In the genomic region with DNA sequence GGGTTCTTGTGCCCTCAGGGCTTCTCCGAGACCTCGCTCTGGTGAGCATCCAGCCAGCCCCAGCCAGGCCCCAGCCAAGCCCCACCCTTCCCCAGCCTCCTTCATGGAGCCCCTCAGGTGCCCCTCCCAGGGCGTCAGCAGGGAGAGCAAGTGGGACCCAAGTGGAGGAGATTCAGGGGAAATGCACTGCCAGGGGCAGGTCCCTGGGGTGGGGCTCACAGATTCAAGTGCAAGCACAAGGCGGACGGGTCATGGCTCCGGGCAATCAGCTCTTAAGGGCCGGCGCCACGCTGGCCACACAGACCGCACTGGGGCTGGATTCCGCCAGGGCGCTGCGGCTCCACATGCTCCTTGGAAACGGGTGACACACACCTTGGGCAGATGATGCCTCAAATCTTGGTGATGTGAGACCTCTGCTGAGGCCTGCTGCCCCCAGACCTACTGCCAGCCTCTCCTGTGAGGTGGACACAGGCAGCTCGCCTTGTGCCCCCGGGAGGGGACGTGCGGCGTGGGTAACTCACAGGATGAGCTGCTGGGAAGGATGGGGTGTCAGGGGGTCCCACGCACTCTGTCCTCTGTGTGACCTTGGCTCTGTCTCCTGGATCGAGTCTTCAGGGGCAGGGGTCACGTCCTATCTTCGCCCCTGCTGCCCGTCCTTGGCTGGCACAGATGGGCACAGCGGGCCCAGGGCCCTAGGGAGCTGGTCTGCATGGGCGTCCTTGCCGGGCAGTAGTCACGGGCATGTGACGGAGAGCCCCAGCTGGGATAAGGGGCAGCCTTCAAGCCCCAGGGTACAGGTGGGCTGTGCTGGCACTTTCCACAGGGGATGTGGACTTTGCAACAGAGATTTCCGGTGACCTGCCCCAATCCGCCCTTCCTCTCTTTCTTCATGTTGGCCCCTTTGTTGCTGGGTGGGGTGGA, we compare ENCODE assay signal across 28 cellular contexts. TPM values are rescaled to one million over a fixed set of nuclear protein-coding genes. Genes with fewer than 3 reads are reported as not detected.
A peak's percentile ranks its signal among the peaks of the same experiment; 100 is the strongest.
DNase-seq lines count a peak whose midpoint lies in the region; ATAC-seq and TF ChIP-seq lines count a peak whose summit lies in the region.
"Had no signal": no experiment of that assay in that cellular context is flagged by ENCODE, and none has a peak within 500 bp of the region (broad histone marks: within the 10 kb centered on the region; RNA-seq: fewer than 3 reads in every experiment).

No MANE protein-coding gene starts in this region.

- H3K23ac ChIP-seq in neuronal stem cell (ENCODE audit: low read depth, low read length, poor library complexity), result peak overlapping the region; percentile 74

- no peaks in the 10 kb centered on the region for H3K9me3 ChIP-seq in BLaER1
- no peaks in the 10 kb centered on the region for H3K9me3 ChIP-seq in neuronal stem cell (replicated peaks in 1 of 2; ENCODE audit: control insufficient read depth in 2 of 2, insufficient read depth in 1 of 2, low read depth in 1 of 2, low read length in 2 of 2)
- H3K9me3 ChIP-seq in OCI-LY7 (ENCODE audit: low read length), result no peaks in the 10 kb centered on the region
- H3K9me3 ChIP-seq: gastroesophageal sphincter, SJCRH30, tibial nerve had no signal

- no peak overlapping the region for H3K4me3 Mint-ChIP-seq in endothelial cell (ENCODE audit: unreplicated experiment)
- H3K4me3 Mint-ChIP-seq: activated CD4-positive, alpha-beta T cell treated with anti-CD3 and anti-CD28 coated beads, Interleukin-2, amount 10 ng/mL, durations not matched to agents 7 days and 5 days; B cell; brain; GM23338 had no signal

- H3K9me2 ChIP-seq in OCI-LY7 (ENCODE audit: insufficient read depth, low read length), result no peaks in the 10 kb centered on the region

- H4K20me1 ChIP-seq in BLaER1 (no peaks in the 10 kb centered on the region), OCI-LY7 (ENCODE audit: insufficient read depth, low read length) (no peaks in the 10 kb centered on the region)

- H2AFZ ChIP-seq in neuronal stem cell (ENCODE audit: low read length) (no peak overlapping the region), OCI-LY7 (ENCODE audit: low read length) (no peak overlapping the region)
- H2AFZ ChIP-seq: GM23338 had no signal

- no peaks in the 10 kb centered on the region for H3K79me1 ChIP-seq in neuronal stem cell (ENCODE audit: low read depth, low read length)

- no peak overlapping the region for H3K27ac Mint-ChIP-seq in endothelial cell (ENCODE audit: unreplicated experiment)
- H3K27ac Mint-ChIP-seq: activated CD4-positive, alpha-beta T cell treated with anti-CD3 and anti-CD28 coated beads, Interleukin-2, amount 10 ng/mL, durations not matched to agents 7 days and 5 days; B cell; GM23338 had no signal

- H3K4ac ChIP-seq in neuronal stem cell (ENCODE audit: low read length), result no peak overlapping the region

- peak overlapping the region; percentile 64 for H2BK12ac ChIP-seq in neuronal stem cell (ENCODE audit: low read length)

- H3K9me3 Mint-ChIP-seq in endothelial cell (ENCODE audit: unreplicated experiment), result no peaks in the 10 kb centered on the region
- H3K9me3 Mint-ChIP-seq: activated CD4-positive, alpha-beta T cell treated with anti-CD3 and anti-CD28 coated beads, Interleukin-2, amount 10 ng/mL, durations not matched to agents 7 days and 5 days; brain; GM23338 had no signal

- H3K27me3 ChIP-seq in BLaER1, result no peaks in the 10 kb centered on the region
- H3K27me3 ChIP-seq in neuronal stem cell (ENCODE audit: control insufficient read depth in 3 of 3, insufficient read depth in 3 of 3, low read depth in 1 of 3, low read length in 3 of 3), result no peaks in the 10 kb centered on the region
- H3K27me3 ChIP-seq: gastroesophageal sphincter, SJCRH30, tibial nerve had no signal

- peaks cover 3% of the 10 kb centered on the region for H3K36me3 Mint-ChIP-seq in endothelial cell (ENCODE audit: low read depth, unreplicated experiment)
- H3K36me3 Mint-ChIP-seq: brain had no signal

- no peak overlapping the region for H4K8ac ChIP-seq in neuronal stem cell (ENCODE audit: low read depth, low read length)

- H3K27ac ChIP-seq in BLaER1 (peak overlapping the region; percentile 70; the same call in 1 of the 2 replicates), neuronal stem cell (replicated peaks; ENCODE audit: low read length) (no peak overlapping the region), OCI-LY7 (ENCODE audit: low read depth, low read length, poor library complexity, severe bottlenecking) (no peak overlapping the region)
- H3K27ac ChIP-seq: gastroesophageal sphincter, SJCRH30, tibial nerve, WERI-Rb-1 had no signal

- peak overlapping the region; percentile 68; the same call in 1 of the 2 replicates for H3K9ac ChIP-seq in BLaER1
- peak overlapping the region; percentile 74 for H3K9ac ChIP-seq in neuronal stem cell (ENCODE audit: low read depth, low read length, poor library complexity)

- DNase-seq in GM13977 (ENCODE audit: low spot score) (peak; percentile 23), endothelial cell (ENCODE audit: low spot score) (peak; percentile 2), neuronal stem cell (ENCODE audit: low spot score) (no peak), OCI-LY7 (ENCODE audit: low spot score) (no peak)
- no peak for DNase-seq in effector CD4-positive, alpha-beta T cell
- DNase-seq: ACHN; activated CD4-positive, alpha-beta T cell treated with anti-CD3 and anti-CD28 coated beads, Interleukin-2, amount 10 ng/mL, durations not matched to agents 7 days and 5 days; activated gamma-delta T cell treated with Interleukin-2 at 50 U/mL for 16 hours; cerebellar nuclear complex; hippocampal formation; KBM-7; NCI-H1092 treated with DMSO at 0.1 percent for 48 hours; NCI-H1694 treated with DMSO at 0.1 percent for 48 hours; NCI-H446 treated with DMSO at 0.1 percent for 48 hours; NCI-H774; SJCRH30; stimulated activated CD4-positive, alpha-beta T cell treated with anti-CD3 and anti-CD28 coated beads, Interleukin-4, amount 100 ng/mL, for 4 hours; T1000; WERI-Rb-1 had no signal

- H3K4me1 ChIP-seq in BLaER1 (peaks cover 64% of the 10 kb centered on the region), neuronal stem cell (ENCODE audit: control insufficient read depth in 2 of 2, insufficient read depth in 1 of 2, low read depth in 1 of 2, low read length in 2 of 2) (peaks cover 10 to 37% of the 10 kb centered on the region in 2 donors), OCI-LY7 (ENCODE audit: insufficient read depth, low read length, poor library complexity, severe bottlenecking) (no peaks in the 10 kb centered on the region)
- H3K4me1 ChIP-seq: gastroesophageal sphincter, SJCRH30 had no signal

- TF ChIP-seq CTCF in GM13977 (IDR thresholded peaks at IDR 0.05; ENCODE audit: extremely low read depth, insufficient read depth, missing control alignments) (no peak), endothelial cell (IDR thresholded peaks at IDR 0.05; ENCODE audit: unreplicated experiment) (no peak), OCI-LY7 (conservative IDR thresholded peaks at IDR 0.05; ENCODE audit: low read length) (no peak)

- ATAC-seq in GM18873 (IDR thresholded peaks at IDR 0.05; ENCODE audit: low FRiP score, unreplicated experiment), result no peak
- ATAC-seq in GM21526 (IDR thresholded peaks at IDR 0.05; ENCODE audit: low FRiP score, unreplicated experiment), result no peak
- ATAC-seq: gastroesophageal sphincter, GM23338 had no signal

- no peak overlapping the region for H4K91ac ChIP-seq in neuronal stem cell (ENCODE audit: low read depth, low read length, poor library complexity)

- no peak overlapping the region for H2AK5ac ChIP-seq in neuronal stem cell (ENCODE audit: low read depth, low read length)

- H3K4me3 ChIP-seq in BLaER1 (no peak overlapping the region), neuronal stem cell (ENCODE audit: low read length in 2 of 2) (no peak overlapping the region), OCI-LY7 (ENCODE audit: low read depth, low read length, poor library complexity, severe bottlenecking) (no peak overlapping the region)
- H3K4me3 ChIP-seq: gastroesophageal sphincter, GM23338, SJCRH30, tibial nerve had no signal

- H3K79me2 ChIP-seq in OCI-LY7 (ENCODE audit: insufficient read depth, low read depth, low read length), result no peaks in the 10 kb centered on the region

- H3K14ac ChIP-seq in neuronal stem cell (ENCODE audit: low read length), result no peak overlapping the region

- H2BK5ac ChIP-seq in neuronal stem cell (ENCODE audit: low read length), result peak overlapping the region; percentile 55

- no peak overlapping the region for H2BK120ac ChIP-seq in neuronal stem cell (ENCODE audit: low read depth, low read length)

- intact Hi-C loops in OCI-LY7 (cut with micrococcal nuclease; ENCODE audit: unreplicated experiment), result no loop called here

- in situ Hi-C loops in GM13977 (cut with MboI; ENCODE audit: low pct_unique_long_range_greater_than_20kb, low sequenced_read_pairs, unreplicated experiment), result no loop called here

- H3K4me2 ChIP-seq in BLaER1 (peak overlapping the region; percentile 68), neuronal stem cell (ENCODE audit: insufficient read depth, low read length, poor library complexity, severe bottlenecking) (no peak overlapping the region), OCI-LY7 (ENCODE audit: low read length) (no peak overlapping the region)
- H3K4me2 ChIP-seq: GM23338 had no signal

- no peak overlapping the region for H2BK15ac ChIP-seq in neuronal stem cell (ENCODE audit: low read length)

- no peaks in the 10 kb centered on the region for H3K27me3 Mint-ChIP-seq in endothelial cell (ENCODE audit: unreplicated experiment)
- H3K27me3 Mint-ChIP-seq: activated CD4-positive, alpha-beta T cell treated with anti-CD3 and anti-CD28 coated beads, Interleukin-2, amount 10 ng/mL, durations not matched to agents 7 days and 5 days; B cell had no signal

- no peaks in the 10 kb centered on the region for H3K36me3 ChIP-seq in BLaER1
- H3K36me3 ChIP-seq in neuronal stem cell (replicated peaks in 1 of 2; ENCODE audit: control insufficient read depth in 2 of 2, insufficient read depth in 2 of 2, low read length in 2 of 2), result no peaks in the 10 kb centered on the region
- H3K36me3 ChIP-seq in OCI-LY7 (ENCODE audit: insufficient read depth, low read length), result no peaks in the 10 kb centered on the region
- H3K36me3 ChIP-seq: gastroesophageal sphincter, SJCRH30, tibial nerve, WERI-Rb-1 had no signal

- peak overlapping the region; percentile 49 for H3K18ac ChIP-seq in neuronal stem cell (ENCODE audit: low read length)

- CTCF ChIA-PET in OCI-LY7 (lab: Charles Lee; ENCODE audit: unreplicated experiment), result no interaction called here

- H3K4me1 Mint-ChIP-seq in endothelial cell (ENCODE audit: unreplicated experiment), result no peaks in the 10 kb centered on the region
- H3K4me1 Mint-ChIP-seq: activated CD4-positive, alpha-beta T cell treated with anti-CD3 and anti-CD28 coated beads, Interleukin-2, amount 10 ng/mL, durations not matched to agents 7 days and 5 days; B cell had no signal

- WGBS in neuronal stem cell (ENCODE audit: extremely low coverage in 2 of 2, insufficient read length in 2 of 2, insufficient replicate concordance in 1 of 2), 2 donors, result no CpG with 5 or more reads among the region's 31 CpGs

- BruUV-seq in OCI-LY7 (replicated peaks; lab: Mats Ljungman, UMichigan), result no TSS peak

- POLR2A ChIA-PET in OCI-LY7 (lab: Charles Lee), result no interaction called here

RNA-seq across cellular contexts. Expression of gene NAT8L, which starts 17.1 kb away (rescaled TPM):
- total RNA-seq in endothelial cell (ENCODE audit: unreplicated experiment) (0.36 TPM), OCI-LY7 (2022) (not detected in 2 replicates)
- polyA plus RNA-seq in neuronal stem cell (2013, experiment 1 of 2), result 5.1 TPM
- 5.2 TPM for polyA plus RNA-seq in neuronal stem cell (2013, experiment 2 of 2)
- 0.03 TPM in 1 of 2 replicates, not detected in the other for total RNA-seq in OCI-LY7 (2014; rRNA removed; shearing (Covaris generic))
- total RNA-seq: RPMI7951 had no signal

Comparison
In these comparisons a context has a peak if more than half of its experiments do, and no peak if none do; other contexts are left out.
1. DNase-seq: peak in GM13977 (single experiment) and endothelial cell (single experiment); none in neuronal stem cell (single experiment), OCI-LY7 (single experiment) and effector CD4-positive, alpha-beta T cell (single experiment).